Comparison of ENCODE assay signal across 8 cellular contexts in the genomic region with DNA sequence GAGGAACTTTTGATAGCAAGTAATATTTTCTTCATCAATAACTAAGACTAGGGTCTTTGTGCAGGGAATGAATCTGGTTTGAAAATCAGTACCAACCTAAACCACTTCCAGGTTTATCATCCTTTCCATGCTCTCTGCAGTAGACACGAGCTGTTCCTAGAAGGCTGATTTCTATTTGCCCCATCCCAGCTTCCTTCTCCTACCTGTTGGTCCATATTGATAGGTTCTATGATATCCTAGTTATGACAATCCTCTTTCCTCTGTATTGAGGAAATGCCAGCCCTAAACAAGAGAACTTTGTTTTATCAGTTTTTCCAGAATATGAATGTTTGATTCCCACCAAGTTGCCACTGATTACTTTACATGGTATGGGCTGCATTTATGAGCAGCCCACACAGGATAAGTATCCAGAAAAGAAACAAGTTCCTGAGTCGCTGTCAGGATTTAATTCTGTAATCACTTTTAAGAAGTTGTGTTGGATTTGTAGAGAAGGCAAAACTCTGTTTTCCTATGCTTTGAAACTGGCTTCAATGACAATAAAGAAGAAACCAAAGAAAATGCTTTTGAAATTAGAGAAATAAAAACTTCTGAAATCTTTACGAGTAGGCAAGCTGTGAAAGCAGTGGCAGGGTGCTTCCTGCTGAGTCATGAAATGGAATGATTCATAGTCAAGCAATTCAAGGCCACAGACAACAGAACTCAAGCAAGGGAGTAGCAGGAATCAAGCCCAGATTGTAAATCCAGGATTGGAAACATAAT. TPM values are rescaled to one million over a fixed set of nuclear protein-coding genes. Genes with fewer than 3 reads are reported as not detected.
A peak's percentile ranks its signal among the peaks of the same experiment; 100 is the strongest.
DNase-seq lines count a peak whose midpoint lies in the region; ATAC-seq lines count a peak whose summit lies in the region.

No MANE protein-coding gene starts in this region.

- H3K4me1 ChIP-seq in esophagus (ENCODE audit: control insufficient read depth in 2 of 2, insufficient read depth in 2 of 2, low read length in 1 of 2) = peaks cover 0 to 3% of the 10 kb centered on the region in 2 donors
- H3K4me1 ChIP-seq in naive thymus-derived CD4-positive, alpha-beta T cell (ENCODE audit: control insufficient read depth in 2 of 2, insufficient read depth in 2 of 2, low read length in 2 of 2) = no peaks in the 10 kb centered on the region

- no peaks in the 10 kb centered on the region for H3K9me3 Mint-ChIP-seq in T-helper 1 cell treated with Interleukin-12 subunit alpha and Interleukin-12 subunit beta and Interleukin-4 antibody, amounts not matched to agents 30 μg/mL and 1 μg/mL, for 36 hours
- H3K9me3 Mint-ChIP-seq in naive thymus-derived CD4-positive, alpha-beta T cell = no peaks in the 10 kb centered on the region

- H3K27ac ChIP-seq in esophagus (ENCODE audit: low read depth in 2 of 2, low read length in 1 of 2) = peak overlapping the region; percentile 86 to 97
- no peak overlapping the region for H3K27ac ChIP-seq in naive thymus-derived CD4-positive, alpha-beta T cell (ENCODE audit: low read depth, low read length)

- ATAC-seq in HG03354 (IDR thresholded peaks at IDR 0.05; ENCODE audit: poor library complexity, severe bottlenecking, unreplicated experiment) (peak; percentile 65), HG03457 (IDR thresholded peaks at IDR 0.05; ENCODE audit: unreplicated experiment) (no peak), HG02970 (IDR thresholded peaks at IDR 0.05; ENCODE audit: low FRiP score, unreplicated experiment) (no peak)
- peak; percentile 73 for ATAC-seq in naive thymus-derived CD4-positive, alpha-beta T cell

- no peaks in the 10 kb centered on the region for H3K9me3 ChIP-seq in esophagus (ENCODE audit: control insufficient read depth in 2 of 2, insufficient read depth in 1 of 2, low read depth in 1 of 2, low read length in 1 of 2)
- H3K9me3 ChIP-seq in naive thymus-derived CD4-positive, alpha-beta T cell (ENCODE audit: control insufficient read depth in 2 of 3, low read length in 3 of 3) = no peaks in the 10 kb centered on the region

- H3K36me3 ChIP-seq in esophagus (ENCODE audit: control insufficient read depth in 2 of 2, insufficient read depth in 2 of 2, low read length in 1 of 2) = no peaks in the 10 kb centered on the region
- H3K36me3 ChIP-seq in naive thymus-derived CD4-positive, alpha-beta T cell (ENCODE audit: control insufficient read depth in 2 of 3, insufficient read depth in 3 of 3, low read length in 3 of 3) = no peaks in the 10 kb centered on the region

- peak; percentile 37 for DNase-seq in stimulated activated CD4-positive, alpha-beta T cell treated with anti-CD3 and anti-CD28 coated beads, Interleukin-1b, Interleukin-23, amount 100 ng/mL, for 48 hours
- DNase-seq in stimulated activated CD4-positive, alpha-beta T cell treated with anti-CD3 and anti-CD28 coated beads, Interleukin-4, amount 100 ng/mL, for 1 hour = no peak
- no peak for DNase-seq in naive thymus-derived CD4-positive, alpha-beta T cell

- POLR2A ChIA-PET in naive thymus-derived CD4-positive, alpha-beta T cell (lab: Charles Lee) = interaction anchor here (0.6 to 1.0 kb wide), 2 partner anchors 10 kb away, joined by 3 to 4 read pairs; no protein-coding TSS in a partner anchor

- H3K4me3 Mint-ChIP-seq in T-helper 1 cell treated with Interleukin-12 subunit alpha and Interleukin-12 subunit beta and Interleukin-4 antibody, amounts not matched to agents 30 μg/mL and 1 μg/mL, for 36 hours = peak overlapping the region; percentile 35
- H3K4me3 Mint-ChIP-seq in naive thymus-derived CD4-positive, alpha-beta T cell = peak overlapping the region in 1 of 10 donors; percentile 40

- peaks cover 1% of the 10 kb centered on the region for H3K36me3 Mint-ChIP-seq in T-helper 1 cell treated with Interleukin-12 subunit alpha and Interleukin-12 subunit beta and Interleukin-4 antibody, amounts not matched to agents 30 μg/mL and 1 μg/mL, for 36 hours (ENCODE audit: low read depth)
- peaks cover 0 to 4% (median 0%) of the 10 kb centered on the region in 5 donors for H3K36me3 Mint-ChIP-seq in naive thymus-derived CD4-positive, alpha-beta T cell

- CTCF ChIA-PET in naive thymus-derived CD4-positive, alpha-beta T cell (lab: Charles Lee) = interaction anchor here (1.3 kb wide), 1 partner anchor 12 kb away, joined by 3 read pairs; no protein-coding TSS in a partner anchor

- peak overlapping the region in 1 of 2 donors; percentile 31 for H3K4me3 ChIP-seq in esophagus (ENCODE audit: low read depth in 1 of 2, low read length in 2 of 2)
- H3K4me3 ChIP-seq in naive thymus-derived CD4-positive, alpha-beta T cell (ENCODE audit: low read length) = no peak overlapping the region

- 20 to 37% methylated on average over 3 of the region's 3 CpGs for WGBS in esophagus, 2 donors

- intact Hi-C loops in naive thymus-derived CD4-positive, alpha-beta T cell (cut with micrococcal nuclease) = no loop called here

- H3K27me3 Mint-ChIP-seq in T-helper 1 cell treated with Interleukin-12 subunit alpha and Interleukin-12 subunit beta and Interleukin-4 antibody, amounts not matched to agents 30 μg/mL and 1 μg/mL, for 36 hours (ENCODE audit: low read depth) = peaks cover 4% of the 10 kb centered on the region
- H3K27me3 Mint-ChIP-seq in naive thymus-derived CD4-positive, alpha-beta T cell = peaks cover 0 to 6% (median 0%) of the 10 kb centered on the region in 5 donors

- no peaks in the 10 kb centered on the region for H3K27me3 ChIP-seq in esophagus (ENCODE audit: control insufficient read depth in 1 of 2, insufficient read depth in 2 of 2, low read length in 2 of 2)
- no peaks in the 10 kb centered on the region for H3K27me3 ChIP-seq in naive thymus-derived CD4-positive, alpha-beta T cell (ENCODE audit: control insufficient read depth in 2 of 2, insufficient read depth in 2 of 2, low read length in 2 of 2)

- H3K27ac Mint-ChIP-seq in T-helper 1 cell treated with Interleukin-12 subunit alpha and Interleukin-12 subunit beta and Interleukin-4 antibody, amounts not matched to agents 30 μg/mL and 1 μg/mL, for 36 hours = peak overlapping the region; percentile 34
- no peak overlapping the region for H3K27ac Mint-ChIP-seq in naive thymus-derived CD4-positive, alpha-beta T cell

- H3K4me1 Mint-ChIP-seq in T-helper 1 cell treated with Interleukin-12 subunit alpha and Interleukin-12 subunit beta and Interleukin-4 antibody, amounts not matched to agents 30 μg/mL and 1 μg/mL, for 36 hours (ENCODE audit: low read depth) = peaks cover 26% of the 10 kb centered on the region
- H3K4me1 Mint-ChIP-seq in naive thymus-derived CD4-positive, alpha-beta T cell = peaks cover 0 to 36% (median 4%) of the 10 kb centered on the region in 7 donors

RNA-seq across cellular contexts. Expression of gene TANK, which starts 37.3 kb away (rescaled TPM):
- 10 to 100 TPM; 24.1 to 25.0 TPM for polyA plus RNA-seq in esophagus
- 100 to 1,000 TPM in 2 of 5 experiments, 10 to 100 TPM in 3; 57.4 to 142 (median 62.4) TPM for total RNA-seq in naive thymus-derived CD4-positive, alpha-beta T cell
- polyA plus RNA-seq in naive thymus-derived CD4-positive, alpha-beta T cell = 10 to 100 TPM; 45.5 to 50.3 TPM

Comparison
In these comparisons a context has a peak if more than half of its experiments do, and no peak if none do; other contexts are left out.
1. ATAC-seq: peak in HG03354 (single experiment) and naive thymus-derived CD4-positive, alpha-beta T cell (single experiment); none in HG03457 (single experiment) and HG02970 (single experiment).